ENCODE assay signal across 19 cellular contexts in genomic region chr7:14336256-14336655, GRCh38.
"Had no signal": no experiment of that assay in that cellular context is flagged by ENCODE, and none has a peak within 500 bp of the region (broad histone marks: within the 10 kb centered on the region; RNA-seq: fewer than 3 reads in every experiment).

No MANE protein-coding gene starts in this region.

- FAIRE-seq: endometrium, keratinocyte, urothelium cell line had no signal

- H3K9me3 Mint-ChIP-seq: type B pancreatic cell had no signal

- H3K27me3 Mint-ChIP-seq: naive thymus-derived CD8-positive, alpha-beta T cell; type B pancreatic cell had no signal

- H3K4me3 Mint-ChIP-seq: immature natural killer cell; naive thymus-derived CD8-positive, alpha-beta T cell; type B pancreatic cell had no signal

- H3K36me3 Mint-ChIP-seq: immature natural killer cell; naive thymus-derived CD8-positive, alpha-beta T cell; type B pancreatic cell had no signal

- H3K4me1 ChIP-seq: right atrium auricular region, suprapubic skin, thyroid gland had no signal

- H3K36me3 ChIP-seq: gastroesophageal sphincter, neutrophil, right atrium auricular region, suprapubic skin, thyroid gland had no signal

- ATAC-seq: esophagus mucosa; gastroesophageal sphincter; left cardiac atrium; naive thymus-derived CD8-positive, alpha-beta T cell; stimulated activated naive CD8-positive, alpha-beta T cell treated with anti-CD3 and anti-CD28 coated beads, Interleukin-15, Interleukin-2, amounts not matched to agents 100 U/mL and 50 U/mL, for 24 hours had no signal

- H3K27me3 ChIP-seq: gastroesophageal sphincter, neutrophil, right atrium auricular region, suprapubic skin, thyroid gland had no signal

- H3K4me3 ChIP-seq: gastroesophageal sphincter, right atrium auricular region, smooth muscle cell, suprapubic skin, thyroid gland had no signal

- H3K4me2 ChIP-seq: smooth muscle cell had no signal

- H3K27ac Mint-ChIP-seq: immature natural killer cell; naive thymus-derived CD8-positive, alpha-beta T cell; type B pancreatic cell had no signal

- H3K27ac ChIP-seq: gastroesophageal sphincter, neutrophil, right atrium auricular region, suprapubic skin, thyroid gland had no signal

- H3K9me3 ChIP-seq: gastroesophageal sphincter, neutrophil, right atrium auricular region, suprapubic skin, thyroid gland had no signal

- DNase-seq: effector memory CD4-positive, alpha-beta T cell; glutamatergic neuron; immature natural killer cell; left cardiac atrium; mammary epithelial cell; naive thymus-derived CD8-positive, alpha-beta T cell; stimulated activated CD4-positive, alpha-beta T cell treated with anti-CD3 and anti-CD28 coated beads, Interleukin-2, amount 100 ng/mL, for 48 hours; stimulated activated naive CD8-positive, alpha-beta T cell treated with anti-CD3 and anti-CD28 coated beads, Interleukin-15, Interleukin-2, amounts not matched to agents 100 U/mL and 50 U/mL, for 24 hours; thyroid gland had no signal

- H3K4me1 Mint-ChIP-seq: immature natural killer cell; naive thymus-derived CD8-positive, alpha-beta T cell had no signal
